ENCODE assay signal across 26 cellular contexts in genomic region chr13:110285991-110286923, GRCh38. TPM values are rescaled to one million over a fixed set of nuclear protein-coding genes. Genes with fewer than 3 reads are reported as not detected.
DNase-seq lines count a peak whose midpoint lies in the region; ATAC-seq, FAIRE-seq and TF ChIP-seq lines count a peak whose summit lies in the region.
"Had no signal": no experiment of that assay in that cellular context is flagged by ENCODE, and none has a peak within 500 bp of the region (broad histone marks: within the 10 kb centered on the region; RNA-seq: fewer than 3 reads in every experiment).

No MANE protein-coding gene starts in this region.

- H3K9ac ChIP-seq in keratinocyte (ENCODE audit: control insufficient read depth, extremely low read depth, insufficient read depth, low read length), result no peak overlapping the region
- no peak overlapping the region for H3K9ac ChIP-seq in skeletal muscle tissue (ENCODE audit: low read depth in 1 of 3, low read length in 3 of 3)
- H3K9ac ChIP-seq: KMS-11 had no signal

- no peaks in the 10 kb centered on the region for H3K27me3 ChIP-seq in heart right ventricle
- no peaks in the 10 kb centered on the region for H3K27me3 ChIP-seq in keratinocyte (ENCODE audit: control insufficient read depth, extremely low read depth, insufficient read depth, low read length)
- H3K27me3 ChIP-seq in skeletal muscle tissue (ENCODE audit: control insufficient read depth in 3 of 3, insufficient read depth in 3 of 3, low read length in 3 of 3), result peaks cover 0 to under 1% (median 0%) of the 10 kb centered on the region in 3 donors
- H3K27me3 ChIP-seq: thyroid gland had no signal

- H2AFZ ChIP-seq in keratinocyte (ENCODE audit: control insufficient read depth, low read length), result no peak overlapping the region

- TF ChIP-seq CTCF in heart right ventricle (IDR thresholded peaks at IDR 0.05), result no peak
- no peak for TF ChIP-seq CTCF in keratinocyte (optimal IDR thresholded peaks at IDR 0.05 in 1 of 3, IDR thresholded peaks at IDR 0.05 in 1 of 3, conservative IDR thresholded peaks at IDR 0.05 in 1 of 3; ENCODE audit: extremely low read depth in 1 of 3, insufficient read depth in 2 of 3, low read length in 3 of 3)

- peaks cover 34 to 83% (median 61%) of the 10 kb centered on the region in 9 donors for H3K4me1 ChIP-seq in heart right ventricle
- H3K4me1 ChIP-seq in keratinocyte (ENCODE audit: control insufficient read depth, extremely low read depth, insufficient read depth, low read length), result peaks cover 19% of the 10 kb centered on the region
- peaks cover 13 to 25% (median 18%) of the 10 kb centered on the region in 3 donors for H3K4me1 ChIP-seq in skeletal muscle tissue (ENCODE audit: control insufficient read depth in 3 of 3, insufficient read depth in 3 of 3, low read length in 3 of 3)
- H3K4me1 ChIP-seq: A549 had no signal

- ATAC-seq in heart right ventricle (peak in 3 of 8 donors; percentile 6 to 15 (median 7)), GM21360 (IDR thresholded peaks at IDR 0.05; ENCODE audit: unreplicated experiment) (no peak)
- ATAC-seq: A549; stimulated activated memory B cell treated with anti-CD40 and anti-IgM and Interleukin-4, amounts not matched to agents 10 μg/mL and 1 μg/mL and 100 μg/mL, for 72 hours; WTC11 had no signal

- no peaks in the 10 kb centered on the region for H4K20me1 ChIP-seq in keratinocyte (ENCODE audit: control insufficient read depth, extremely low read depth, insufficient read depth, low read length)

- H3K79me2 ChIP-seq in keratinocyte (ENCODE audit: control insufficient read depth, insufficient read depth, low read length), result peaks cover 9% of the 10 kb centered on the region

- H3K4me2 ChIP-seq in keratinocyte (ENCODE audit: control insufficient read depth, extremely low read depth, insufficient read depth, low read depth, low read length), result peak overlapping the region; percentile 73
- H3K4me2 ChIP-seq: A549, KMS-11 had no signal

- peak; percentile 23 for FAIRE-seq in keratinocyte (lab: Jason Lieb, UNC)
- FAIRE-seq: A549, GM12891, HTR-8/SVneo, islet of Langerhans had no signal

- H3K36me3 ChIP-seq in heart right ventricle, result peaks cover 0 to 64% (median 0%) of the 10 kb centered on the region in 9 donors
- H3K36me3 ChIP-seq in keratinocyte (ENCODE audit: control insufficient read depth in 2 of 2, extremely low read depth in 1 of 2, insufficient read depth in 2 of 2, low read length in 2 of 2), result peaks cover 0 to 6% of the 10 kb centered on the region in 2 experiments
- H3K36me3 ChIP-seq in skeletal muscle tissue (ENCODE audit: control insufficient read depth in 3 of 3, insufficient read depth in 3 of 3, low read length in 3 of 3), result peaks cover 0 to 5% (median 2%) of the 10 kb centered on the region in 3 donors
- H3K36me3 ChIP-seq: thyroid gland had no signal

- DNase-seq in heart right ventricle, result no peak
- no peak for DNase-seq in cardiac septum (ENCODE audit: low spot score)
- no peak for DNase-seq in keratinocyte (ENCODE audit: low read depth, low spot score)
- no peak for DNase-seq in NCI-H146 treated with DMSO at 0.1 percent for 48 hours (lab: John Stamatoyannopoulos, UW; ENCODE audit: unreplicated experiment)
- DNase-seq in iPS-NIHi11 (ENCODE audit: low spot score), result no peak
- no peak for DNase-seq in CD1c-positive myeloid dendritic cell (ENCODE audit: extremely low spot score)
- DNase-seq: activated CD4-positive, alpha-beta T cell treated with anti-CD3 and anti-CD28 coated beads, Interleukin-2, amount 50 U/mL, for 4 hours; activated gamma-delta T cell treated with Interleukin-2 at 50 U/mL for 16 hours; COR-L47; DND-41; hippocampal formation; naive B cell; NCI-H1436 treated with DMSO at 0.1 percent for 48 hours; NCI-H2171 treated with DMSO at 0.1 percent for 48 hours; NCI-H524 treated with DMSO at 0.1 percent for 48 hours; T-helper 9 cell; thyroid gland had no signal

- H3K9me1 ChIP-seq in keratinocyte (ENCODE audit: control insufficient read depth, extremely low read depth, insufficient read depth, low read length), result no peaks in the 10 kb centered on the region

- peak overlapping the region; percentile 40 to 82 (median 70) for H3K27ac ChIP-seq in heart right ventricle
- no peak overlapping the region for H3K27ac ChIP-seq in keratinocyte (ENCODE audit: control insufficient read depth, insufficient read depth, low read length)
- H3K27ac ChIP-seq in skeletal muscle tissue (ENCODE audit: low read depth, low read length), result peak overlapping the region; percentile 19
- H3K27ac ChIP-seq: A549, KMS-11, thyroid gland had no signal

- H3K9me3 ChIP-seq in heart right ventricle, result no peaks in the 10 kb centered on the region
- H3K9me3 ChIP-seq in keratinocyte (ENCODE audit: control insufficient read depth, low read depth, low read length), result no peaks in the 10 kb centered on the region
- no peaks in the 10 kb centered on the region for H3K9me3 ChIP-seq in skeletal muscle tissue (ENCODE audit: control insufficient read depth in 3 of 3, low read length in 3 of 3)
- H3K9me3 ChIP-seq: A549, thyroid gland had no signal

- WGBS in heart right ventricle, 2 donors, result 69 to 81% methylated on average over 15 of the region's 15 CpGs

- no peak overlapping the region for H3K4me3 ChIP-seq in heart right ventricle
- H3K4me3 ChIP-seq in keratinocyte (ENCODE audit: control insufficient read depth in 2 of 3, extremely low read depth in 1 of 3, insufficient read depth in 2 of 3, low read depth in 1 of 3, low read length in 3 of 3), result no peak overlapping the region
- H3K4me3 ChIP-seq in skeletal muscle tissue (ENCODE audit: low read length in 3 of 3), result no peak overlapping the region
- H3K4me3 ChIP-seq: A549, thyroid gland had no signal

- dilution Hi-C loops in keratinocyte (cut with MboI; ENCODE audit: extremely low pct_ligation_motif_present, low sequenced_read_pairs), result no loop called here

- intact Hi-C loops in heart right ventricle (cut with DNase I) (no loop called here), cardiac septum (cut with DNase I) (no loop called here)

RNA-seq across cellular contexts. Expression of gene COL4A1, which starts 20.7 kb away (rescaled TPM):
- 100 to 1,000 TPM in 7 of 10 donors, 10 to 100 TPM in 3; 96.3 to 342 (median 147) TPM for total RNA-seq in heart right ventricle
- polyA plus RNA-seq in heart right ventricle, result 100 to 1,000 TPM in 1 of 2 donors, 10 to 100 TPM in 1; 83.3 to 234 TPM
- total RNA-seq in cardiac septum, result 196 TPM
- polyA plus RNA-seq in keratinocyte, result 14.5 to 30.3 TPM (median 22.3 TPM) in 3 replicates
- polyA plus RNA-seq in keratinocyte (2011; ENCODE audit: low read depth), result 1.3 TPM
- polyA plus RNA-seq in keratinocyte (2011; cell fraction: cytosol; rRNA removed), result 4.7 and 5.4 TPM in 2 replicates
- polyA plus RNA-seq in keratinocyte (2011; cell fraction: nucleus; rRNA removed), result 40.7 and 46.5 TPM in 2 replicates
- 2.0 and 35.6 TPM in 2 replicates for polyA plus RNA-seq in keratinocyte (2012; ENCODE audit: low replicate concordance)
- 39.4 to 56.2 TPM (median 43.0 TPM) in 3 replicates for polyA minus RNA-seq in keratinocyte
- 12.3 TPM for polyA minus RNA-seq in keratinocyte (2011; cell fraction: cytosol; rRNA and poly(A)+ RNA removed)
- 57.2 and 70.4 TPM in 2 replicates for polyA minus RNA-seq in keratinocyte (2011; cell fraction: nucleus; rRNA and poly(A)+ RNA removed)
- 774 TPM for total RNA-seq in skeletal muscle tissue

RNA-seq across cellular contexts. Expression of gene COL4A2, which starts 20.8 kb away (rescaled TPM):
- total RNA-seq in heart right ventricle, result 100 to 1,000 TPM in 7 of 10 donors, 10 to 100 TPM in 3; 81.7 to 301 (median 128) TPM
- 100 to 1,000 TPM; 111 to 265 TPM for polyA plus RNA-seq in heart right ventricle
- 165 TPM for total RNA-seq in cardiac septum
- polyA plus RNA-seq in keratinocyte, result 30.7 to 64.2 TPM (median 31.1 TPM) in 3 replicates
- 2.4 TPM for polyA plus RNA-seq in keratinocyte (2011; ENCODE audit: low read depth)
- polyA plus RNA-seq in keratinocyte (2011; cell fraction: cytosol; rRNA removed), result 5.3 and 11.3 TPM in 2 replicates
- 78.0 and 99.9 TPM in 2 replicates for polyA plus RNA-seq in keratinocyte (2011; cell fraction: nucleus; rRNA removed)
- polyA plus RNA-seq in keratinocyte (2012; ENCODE audit: low replicate concordance), result 6.3 and 80.3 TPM in 2 replicates
- polyA minus RNA-seq in keratinocyte, result 69.8 to 191 TPM (median 82.0 TPM) in 3 replicates
- polyA minus RNA-seq in keratinocyte (2011; cell fraction: cytosol; rRNA and poly(A)+ RNA removed), result 38.8 TPM
- polyA minus RNA-seq in keratinocyte (2011; cell fraction: nucleus; rRNA and poly(A)+ RNA removed), result 150 and 169 TPM in 2 replicates
- total RNA-seq in skeletal muscle tissue, result 511 TPM
